Comparison of ENCODE assay signal across 8 cellular contexts in the genomic region with DNA sequence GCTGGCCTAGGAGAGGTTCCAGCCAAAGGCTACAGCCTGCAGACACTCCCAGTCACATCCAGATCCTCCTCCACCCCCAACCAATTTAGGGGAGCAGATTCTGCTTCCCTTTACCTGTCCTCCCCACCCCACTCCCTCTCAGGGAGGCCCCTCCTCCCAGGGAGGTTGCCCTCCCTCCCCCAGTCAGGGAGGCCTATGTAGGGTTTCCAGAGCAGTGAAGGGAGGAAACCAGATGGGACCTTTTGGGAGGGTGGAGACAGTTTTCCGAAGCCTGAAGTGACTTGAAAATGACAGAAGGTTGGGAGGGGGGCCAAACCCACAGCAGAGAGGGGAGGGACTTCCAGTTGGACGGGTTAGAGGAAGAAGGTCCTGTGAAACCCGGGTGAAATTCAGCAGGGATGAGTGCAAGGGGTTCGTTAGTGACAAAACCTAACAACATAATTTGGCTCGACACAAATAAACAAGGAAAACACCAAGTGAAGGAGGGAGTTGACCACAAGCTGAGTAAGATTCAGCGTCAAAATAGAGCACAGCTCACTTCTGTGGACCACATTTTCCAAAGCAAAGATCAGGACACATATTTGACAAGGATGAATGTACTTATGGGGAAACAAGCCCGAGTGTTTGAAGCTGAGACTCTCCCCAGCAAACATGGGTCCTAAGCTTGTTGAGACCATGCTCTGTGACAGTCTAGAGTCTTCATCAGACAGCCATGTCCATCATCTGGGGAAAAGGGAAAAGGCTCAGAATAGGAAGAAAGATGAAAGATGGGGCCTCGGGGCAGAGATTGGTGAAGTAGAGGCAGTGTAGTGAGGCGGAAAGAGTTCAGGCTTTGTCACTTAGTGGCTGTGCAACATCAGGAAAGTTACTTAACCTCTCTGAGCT. TPM values are rescaled to one million over a fixed set of nuclear protein-coding genes. Genes with fewer than 3 reads are reported as not detected.
DNase-seq lines count a peak whose midpoint lies in the region; ATAC-seq and TF ChIP-seq lines count a peak whose summit lies in the region.

No MANE protein-coding gene starts in this region.

- H3K36me3 Mint-ChIP-seq in activated CD4-positive, alpha-beta T cell treated with anti-CD3 and anti-CD28 coated beads for 36 hours (ENCODE audit: low read depth): peaks cover 3% of the 10 kb centered on the region

- peak overlapping the region; percentile 86 for H3K4me3 Mint-ChIP-seq in activated CD4-positive, alpha-beta T cell treated with anti-CD3 and anti-CD28 coated beads for 36 hours

- no peaks in the 10 kb centered on the region for H3K27me3 Mint-ChIP-seq in activated CD4-positive, alpha-beta T cell treated with anti-CD3 and anti-CD28 coated beads for 36 hours

- H3K36me3 ChIP-seq in parathyroid adenoma (ENCODE audit: control insufficient read depth, insufficient read depth, low read length): no peaks in the 10 kb centered on the region

- intact Hi-C loops in activated CD4-positive, alpha-beta T cell treated with anti-CD3 and anti-CD28 coated beads for 36 hours (cut with DNase I, micrococcal nuclease): loop anchor here (1.0 kb wide), 3 partner anchors 37 to 101 kb away; a partner anchor contains a TSS

- H3K4me1 Mint-ChIP-seq in activated CD4-positive, alpha-beta T cell treated with anti-CD3 and anti-CD28 coated beads for 36 hours: peaks cover 56% of the 10 kb centered on the region

- ATAC-seq in GM19467 (IDR thresholded peaks at IDR 0.05; ENCODE audit: unreplicated experiment): peak; percentile 2
- peak; percentile 21 for ATAC-seq in activated CD4-positive, alpha-beta T cell treated with anti-CD3 and anti-CD28 coated beads for 36 hours

- no peaks in the 10 kb centered on the region for H3K4me1 ChIP-seq in parathyroid adenoma

- no peaks in the 10 kb centered on the region for H3K9me3 Mint-ChIP-seq in activated CD4-positive, alpha-beta T cell treated with anti-CD3 and anti-CD28 coated beads for 36 hours (ENCODE audit: low read depth)

- H3K9me3 ChIP-seq in parathyroid adenoma (ENCODE audit: control insufficient read depth, low read length): no peaks in the 10 kb centered on the region

- H3K4me2 ChIP-seq in parathyroid adenoma (ENCODE audit: low read length): no peak overlapping the region

- no peaks in the 10 kb centered on the region for H3K79me2 ChIP-seq in parathyroid adenoma

- no peak overlapping the region for H3K4me3 ChIP-seq in HL-60 (replicated peaks; ENCODE audit: insufficient read depth, low read length)
- peak overlapping the region; percentile 69 for H3K4me3 ChIP-seq in epithelial cell of esophagus (ENCODE audit: low read length)
- no peak overlapping the region for H3K4me3 ChIP-seq in parathyroid adenoma (ENCODE audit: low read depth, low read length)

- peak overlapping the region; percentile 86 for H3K27ac Mint-ChIP-seq in activated CD4-positive, alpha-beta T cell treated with anti-CD3 and anti-CD28 coated beads for 36 hours

- peak overlapping the region; percentile 6; the same call in 1 of the 2 replicates for H3K27ac ChIP-seq in C4-2B
- peak overlapping the region; percentile 94 for H3K27ac ChIP-seq in HL-60 (replicated peaks)
- H3K27ac ChIP-seq in parathyroid adenoma: peak overlapping the region; percentile 81

- no peak overlapping the region for H3K9ac ChIP-seq in parathyroid adenoma

- no peak overlapping the region for H2AFZ ChIP-seq in parathyroid adenoma

- TF ChIP-seq CTCF in C4-2B (conservative IDR thresholded peaks at IDR 0.05) (no peak), HL-60 (IDR thresholded peaks at IDR 0.05; ENCODE audit: insufficient read depth, low read length) (no peak), epithelial cell of esophagus (IDR thresholded peaks at IDR 0.05; ENCODE audit: insufficient read depth, low read depth, low read length, missing control alignments) (no peak), parathyroid adenoma (IDR thresholded peaks at IDR 0.05) (no peak)

- POLR2A ChIA-PET in activated CD4-positive, alpha-beta T cell treated with anti-CD3 and anti-CD28 coated beads for 36 hours (lab: Charles Lee): interaction anchor here (0.8 to 7.7 kb wide), 3 partner anchors 40 to 46 kb away, joined by 4 to 144 read pairs (median 20); a partner anchor contains a TSS

- CTCF ChIA-PET in activated CD4-positive, alpha-beta T cell treated with anti-CD3 and anti-CD28 coated beads for 36 hours (lab: Charles Lee): interaction anchor here (0.8 to 7.9 kb wide), 4 partner anchors 40 to 102 kb away, joined by 3 to 191 read pairs (median 19); a partner anchor contains a TSS

- no peaks in the 10 kb centered on the region for H3K27me3 ChIP-seq in HL-60 (ENCODE audit: insufficient read depth, poor library complexity, severe bottlenecking)
- H3K27me3 ChIP-seq in parathyroid adenoma (ENCODE audit: control insufficient read depth, insufficient read depth, low read length): no peaks in the 10 kb centered on the region

- DNase-seq in HL-60 (ENCODE audit: low read depth in 1 of 2, low spot score in 1 of 2): peak in 1 of 2 experiments; percentile 87
- peak; percentile 52 for DNase-seq in activated CD4-positive, alpha-beta T cell treated with anti-CD3 and anti-CD28 coated beads for 36 hours
- DNase-seq in epithelial cell of esophagus (ENCODE audit: low read depth): peak; percentile 50
- no peak for DNase-seq in kidney tubule cell (ENCODE audit: low spot score)
- DNase-seq in NCI-H2107 treated with DMSO at 0.1 percent for 48 hours (lab: John Stamatoyannopoulos, UW; ENCODE audit: unreplicated experiment): no peak

RNA-seq across cellular contexts. Expression of a gene that starts 46.4 kb away (rescaled TPM):
- total RNA-seq in activated CD4-positive, alpha-beta T cell treated with anti-CD3 and anti-CD28 coated beads for 36 hours: 100 to 1,000 TPM; 112 to 141 TPM

Comparison
In these comparisons a context has a peak if more than half of its experiments do, and no peak if none do; other contexts are left out.
1. H3K27ac ChIP-seq: peak in every context shown above with its lines; median percentile 94 in HL-60; 81 in parathyroid adenoma; 6 in C4-2B.
2. DNase-seq: peak in activated CD4-positive, alpha-beta T cell treated with anti-CD3 and anti-CD28 coated beads for 36 hours (single experiment) and epithelial cell of esophagus (single experiment); none in kidney tubule cell (single experiment) and NCI-H2107 treated with DMSO at 0.1 percent for 48 hours (single experiment).